Comparison of ENCODE assay signal across 27 cellular contexts in genomic region chr3:183954875-183955274, GRCh38.
A peak's percentile ranks its signal among the peaks of the same experiment; 100 is the strongest.
DNase-seq lines count a peak whose midpoint lies in the region; ATAC-seq, FAIRE-seq and TF ChIP-seq lines count a peak whose summit lies in the region.
"Had no signal": no experiment of that assay in that cellular context is flagged by ENCODE, and none has a peak within 500 bp of the region (broad histone marks: within the 10 kb centered on the region; RNA-seq: fewer than 3 reads in every experiment).

No MANE protein-coding gene starts in this region.

- no peaks in the 10 kb centered on the region; the same call in 2 of the 3 replicates for H3K9me3 Mint-ChIP-seq in GM23338
- H3K9me3 Mint-ChIP-seq in natural killer cell treated with Interleukin-12 subunit alpha and Interleukin-12 subunit beta and Interleukin-15 and Interleukin-18, amount 100 ng/mL, for 72 hours: no peaks in the 10 kb centered on the region
- H3K9me3 Mint-ChIP-seq: CD4-positive, CD25-positive, alpha-beta regulatory T cell had no signal

- H3K79me2 ChIP-seq in GM23338 (replicated peaks; ENCODE audit: insufficient read depth) (no peaks in the 10 kb centered on the region), H1 (ENCODE audit: control insufficient read depth in 1 of 2, insufficient read depth in 2 of 2, low read length in 2 of 2) (no peaks in the 10 kb centered on the region)

- H3K4me3 ChIP-seq in GM23338 (no peak overlapping the region), HUES6 (ENCODE audit: low read depth, low read length) (no peak overlapping the region; the same call in 1 of the 2 replicates), H1 (ENCODE audit: extremely low read depth in 1 of 4, insufficient read depth in 2 of 4, low read depth in 3 of 4, low read length in 4 of 4) (peak overlapping the region in 1 of 4 experiments; percentile 18; a peak in 1 of 8 replicates), iPS-20b (ENCODE audit: low read length) (peak overlapping the region; percentile 33; the same call in 1 of the 2 replicates), esophagus muscularis mucosa (no peak overlapping the region)
- H3K4me3 ChIP-seq: BLaER1 had no signal

- TF ChIP-seq EP300 in H1 (IDR thresholded peaks at IDR 0.05; ENCODE audit: borderline replicate concordance in 1 of 2, low read depth in 2 of 2, low read length in 2 of 2) (peak in 1 of 2 experiments; percentile 13; a peak in 1 of 3 replicates), esophagus muscularis mucosa (IDR thresholded peaks at IDR 0.05) (no peak)

- peaks cover 11% of the 10 kb centered on the region for H3K4me1 ChIP-seq in GM23338 (ENCODE audit: insufficient read depth)
- peaks cover 17% of the 10 kb centered on the region for H3K4me1 ChIP-seq in HUES6 (ENCODE audit: control insufficient read depth, insufficient read depth, low read length)
- peaks cover 0 to 14% (median 8%) of the 10 kb centered on the region in 4 experiments; a peak in 4 of 7 replicates for H3K4me1 ChIP-seq in H1 (replicated peaks in 1 of 4; ENCODE audit: control insufficient read depth in 3 of 4, insufficient read depth in 4 of 4, low read length in 3 of 4)
- H3K4me1 ChIP-seq in iPS-20b (ENCODE audit: insufficient read depth, low read length): peaks cover 18% of the 10 kb centered on the region
- H3K4me1 ChIP-seq in esophagus muscularis mucosa: no peaks in the 10 kb centered on the region

- H3K4ac ChIP-seq in H1 (replicated peaks; ENCODE audit: insufficient read length, low read depth, low read length): no peak overlapping the region

- peaks cover 25% of the 10 kb centered on the region for H3K4me1 Mint-ChIP-seq in GM23338
- no peaks in the 10 kb centered on the region for H3K4me1 Mint-ChIP-seq in natural killer cell treated with Interleukin-12 subunit alpha and Interleukin-12 subunit beta and Interleukin-15 and Interleukin-18, amount 100 ng/mL, for 72 hours (ENCODE audit: low read depth in 2 of 2)
- H3K4me1 Mint-ChIP-seq: CD4-positive, CD25-positive, alpha-beta regulatory T cell had no signal

- H2AFZ ChIP-seq in GM23338 (no peak overlapping the region), H1 (ENCODE audit: low read length) (no peak overlapping the region)

- H2BK5ac ChIP-seq in H1 (ENCODE audit: low read depth, low read length): no peak overlapping the region

- peaks cover 30% of the 10 kb centered on the region for H3K36me3 Mint-ChIP-seq in GM23338 (ENCODE audit: low read depth)
- H3K36me3 Mint-ChIP-seq in natural killer cell treated with Interleukin-12 subunit alpha and Interleukin-12 subunit beta and Interleukin-15 and Interleukin-18, amount 100 ng/mL, for 72 hours: peaks cover 6% of the 10 kb centered on the region

- H2BK15ac ChIP-seq in H1 (ENCODE audit: low read length): no peak overlapping the region

- no peak overlapping the region for H4K5ac ChIP-seq in H1 (ENCODE audit: insufficient read length, low read depth, low read length)

- H3K27me3 ChIP-seq in GM23338 (ENCODE audit: insufficient read depth): no peaks in the 10 kb centered on the region
- no peaks in the 10 kb centered on the region for H3K27me3 ChIP-seq in HUES6 (ENCODE audit: control insufficient read depth, insufficient read depth, low read length)
- H3K27me3 ChIP-seq in H1 (replicated peaks in 1 of 4; ENCODE audit: control insufficient read depth in 3 of 4, extremely low read depth in 1 of 4, insufficient read depth in 3 of 4, low read length in 3 of 4): no peaks in the 10 kb centered on the region
- H3K27me3 ChIP-seq in iPS-20b (ENCODE audit: insufficient read depth, low read length): no peaks in the 10 kb centered on the region
- H3K27me3 ChIP-seq in esophagus muscularis mucosa: no peaks in the 10 kb centered on the region
- H3K27me3 ChIP-seq: BLaER1 had no signal

- POLR2A ChIA-PET in H1 (lab: Charles Lee; ENCODE audit: partially characterized antibody): interaction anchor here (1.6 to 1.8 kb wide), 2 partner anchors 8 to 20 kb away, joined by 4 to 6 read pairs; no protein-coding TSS in a partner anchor

- 0 out of 2 replicates have a peak overlapping the region, but pooled peaks have one; percentile 51 for H3K18ac ChIP-seq in H1 (ENCODE audit: extremely low read depth, low read length)

- no peaks in the 10 kb centered on the region for H3K79me1 ChIP-seq in H1 (ENCODE audit: low read depth, low read length)

- no peak for FAIRE-seq in H1 (lab: Jason Lieb, UNC)
- FAIRE-seq: GM19239, HepG2 had no signal

- H3K9ac ChIP-seq in HUES6 (ENCODE audit: low read length) (peak overlapping the region; percentile 15), H1 (replicated peaks in 1 of 4; ENCODE audit: extremely low read depth in 1 of 4, low read depth in 3 of 4, low read length in 3 of 4) (no peak overlapping the region), iPS-20b (ENCODE audit: low read depth, low read length) (no peak overlapping the region)
- H3K9ac ChIP-seq: BLaER1, SK-N-SH had no signal

- TF ChIP-seq RAD21 in H1 (IDR thresholded peaks at IDR 0.05 in 1 of 2, conservative IDR thresholded peaks at IDR 0.05 in 1 of 2; ENCODE audit: low read depth in 2 of 2, low read length in 2 of 2): no peak

- TF ChIP-seq POLR2A in H1 (IDR thresholded peaks at IDR 0.05; ENCODE audit: control extremely low read depth in 1 of 2, low read depth in 2 of 2, low read length in 2 of 2) (no peak), esophagus muscularis mucosa (IDR thresholded peaks at IDR 0.05; ENCODE audit: low read depth) (no peak)

- intact Hi-C loops in esophagus muscularis mucosa (cut with DNase I): no loop called here

- H2BK20ac ChIP-seq in H1 (ENCODE audit: low read length): no peak overlapping the region

- H4K20me1 ChIP-seq in GM23338 (replicated peaks; ENCODE audit: insufficient read depth) (no peaks in the 10 kb centered on the region; the same call in 1 of the 2 replicates), H1 (replicated peaks in 1 of 2; ENCODE audit: control insufficient read depth in 1 of 2, insufficient read depth in 2 of 2, low read length in 2 of 2) (peaks cover 0 to 2% of the 10 kb centered on the region in 2 experiments)
- H4K20me1 ChIP-seq: BLaER1 had no signal

- no peak overlapping the region for H4K91ac ChIP-seq in H1 (replicated peaks; ENCODE audit: insufficient read length, low read length)

- H3K4me3 Mint-ChIP-seq in GM23338: 0 out of 3 replicates have a peak overlapping the region, but pooled peaks have one; percentile 1
- H3K4me3 Mint-ChIP-seq in natural killer cell treated with Interleukin-12 subunit alpha and Interleukin-12 subunit beta and Interleukin-15 and Interleukin-18, amount 100 ng/mL, for 72 hours: no peak overlapping the region
- H3K4me3 Mint-ChIP-seq: CD4-positive, CD25-positive, alpha-beta regulatory T cell had no signal

- no peak overlapping the region for H3K56ac ChIP-seq in H1 (replicated peaks; ENCODE audit: insufficient read length, low read depth, low read length)

- no peak overlapping the region for H3K14ac ChIP-seq in H1 (ENCODE audit: insufficient read length)

- peaks cover 27% of the 10 kb centered on the region for H3F3A ChIP-seq in GM23338 (replicated peaks; ENCODE audit: low read depth)

- no peaks in the 10 kb centered on the region for H3K9me2 ChIP-seq in GM23338 (ENCODE audit: insufficient read depth)
- H3K9me2 ChIP-seq: SK-N-SH had no signal

- CTCF ChIA-PET in H1 (lab: Charles Lee; ENCODE audit: partially characterized antibody): interaction anchor here (1.2 to 1.9 kb wide), 3 partner anchors 18 to 59 kb away, joined by 3 to 6 read pairs (median 3); no protein-coding TSS in a partner anchor

- ATAC-seq in GM23338 (peak; percentile 95), GM19452 (IDR thresholded peaks at IDR 0.05; ENCODE audit: unreplicated experiment) (no peak)
- ATAC-seq in natural killer cell treated with Interleukin-12 subunit alpha and Interleukin-12 subunit beta and Interleukin-15 and Interleukin-18, amount 100 ng/mL, for 72 hours: no peak
- ATAC-seq: HepG2, Panc1 had no signal

- H3K9me3 ChIP-seq in HUES6 (ENCODE audit: control insufficient read depth, insufficient read depth, low read depth, low read length) (no peaks in the 10 kb centered on the region), H1 (ENCODE audit: insufficient read depth in 2 of 2, low read depth in 1 of 2, low read length in 1 of 2) (no peaks in the 10 kb centered on the region), iPS-20b (ENCODE audit: insufficient read depth, low read depth, low read length) (no peaks in the 10 kb centered on the region), esophagus muscularis mucosa (no peaks in the 10 kb centered on the region)
- H3K9me3 ChIP-seq: BLaER1, SK-N-SH had no signal

- H3K36me3 ChIP-seq in GM23338 (ENCODE audit: insufficient read depth) (peaks cover 7% of the 10 kb centered on the region; the same call in 1 of the 2 replicates), HUES6 (ENCODE audit: control insufficient read depth, insufficient read depth, low read length) (peaks cover 48% of the 10 kb centered on the region), H1 (ENCODE audit: control insufficient read depth in 2 of 4, insufficient read depth in 4 of 4, low read length in 3 of 4) (peaks cover 0 to 26% (median 16%) of the 10 kb centered on the region in 4 experiments; a peak in 6 of 8 replicates), iPS-20b (ENCODE audit: insufficient read depth, low read depth, low read length) (peaks cover 47% of the 10 kb centered on the region), esophagus muscularis mucosa (peaks cover 45 to 95% (median 72%) of the 10 kb centered on the region in 4 donors)

- DNase-seq in GM23338 (ENCODE audit: low spot score) (peak; percentile 59), H1 (ENCODE audit: low read depth in 1 of 2, low spot score in 2 of 2) (peak in 1 of 2 experiments; percentile 23), esophagus muscularis mucosa (ENCODE audit: extremely low spot score) (no peak), NCI-H345 (lab: John Stamatoyannopoulos, UW) (no peak)
- DNase-seq in natural killer cell treated with Interleukin-12 subunit alpha and Interleukin-12 subunit beta and Interleukin-15 and Interleukin-18, amount 100 ng/mL, for 72 hours (ENCODE audit: low spot score): no peak
- DNase-seq: CD4-positive, CD25-positive, alpha-beta regulatory T cell; DMS153; DND-41; HCEC 1CT; Karpas-422; NCI-H1092 treated with DMSO at 0.1 percent for 48 hours; NCI-H1436; NCI-H187 treated with DMSO at 0.1 percent for 48 hours; NCI-H2171 treated with DMSO at 0.1 percent for 48 hours; NCI-H446; NCI-H526; NCI-H82; NK-92 treated with Interleukin-12 subunit alpha and Interleukin-12 subunit beta, amount 100 ng/mL, for 24 hours; SK-N-SH; SW 1271 had no signal

- H2AK5ac ChIP-seq in H1 (ENCODE audit: low read depth, low read length): no peak overlapping the region

- TF ChIP-seq CTCF in GM23338 (conservative IDR thresholded peaks at IDR 0.05; ENCODE audit: low read depth in 2 of 2): no peak
- TF ChIP-seq CTCF in H1 (IDR thresholded peaks at IDR 0.05; ENCODE audit: control extremely low read depth in 1 of 3, insufficient read depth in 1 of 3, low read depth in 1 of 3, low read length in 3 of 3): no peak
- TF ChIP-seq CTCF in esophagus muscularis mucosa (IDR thresholded peaks at IDR 0.05): no peak

- H4K8ac ChIP-seq in H1 (ENCODE audit: extremely low read depth, insufficient read depth, low read length): no peak overlapping the region

- H3K27ac Mint-ChIP-seq in GM23338: peak overlapping the region; percentile 78
- H3K27ac Mint-ChIP-seq in natural killer cell treated with Interleukin-12 subunit alpha and Interleukin-12 subunit beta and Interleukin-15 and Interleukin-18, amount 100 ng/mL, for 72 hours: no peak overlapping the region
- H3K27ac Mint-ChIP-seq: CD4-positive, CD25-positive, alpha-beta regulatory T cell had no signal

- WGBS in H1 (ENCODE audit: extremely low coverage in 1 of 2, insufficient coverage in 1 of 2, insufficient read length in 1 of 2, insufficient replicate concordance in 2 of 2, low coverage in 1 of 2, low lambda C conversion rate in 2 of 2, missing lambda C conversion rate in 1 of 2), 2 experiments: 28% methylated on average over 4 of the region's 4 CpGs; no CpG with 5 or more reads in 1 of the 2 experiments
- WGBS in esophagus muscularis mucosa: 78% methylated on average over 4 of the region's 4 CpGs

- no peak overlapping the region; the same call in 1 of the 2 replicates for H2BK12ac ChIP-seq in H1 (ENCODE audit: low read depth, low read length)

- H3K27ac ChIP-seq in GM23338 (ENCODE audit: low read depth) (0 out of 2 replicates have a peak overlapping the region, but pooled peaks have one; percentile 40), HUES6 (ENCODE audit: low read depth, low read length) (peak overlapping the region; percentile 51; the same call in 1 of the 2 replicates), H1 (ENCODE audit: low read depth, low read length) (0 out of 2 replicates have a peak overlapping the region, but pooled peaks have one; percentile 7), iPS-20b (ENCODE audit: low read length) (no peak overlapping the region), esophagus muscularis mucosa (replicated peaks in 1 of 4) (no peak overlapping the region)
- H3K27ac ChIP-seq: BLaER1 had no signal

- no peaks in the 10 kb centered on the region for H3K23me2 ChIP-seq in H1 (ENCODE audit: low read depth, low read length)

- H3K27me3 Mint-ChIP-seq in GM23338 (ENCODE audit: insufficient read depth, low read depth, poor library complexity): peaks cover 6% of the 10 kb centered on the region
- H3K27me3 Mint-ChIP-seq in natural killer cell treated with Interleukin-12 subunit alpha and Interleukin-12 subunit beta and Interleukin-15 and Interleukin-18, amount 100 ng/mL, for 72 hours: no peaks in the 10 kb centered on the region
- H3K27me3 Mint-ChIP-seq: CD4-positive, CD25-positive, alpha-beta regulatory T cell had no signal

- H2BK120ac ChIP-seq in H1 (replicated peaks; ENCODE audit: low read depth, low read length): no peak overlapping the region

- H3K4me2 ChIP-seq in GM23338 (peak overlapping the region; percentile 41; the same call in 1 of the 2 replicates), H1 (ENCODE audit: insufficient read depth in 1 of 2, low read depth in 2 of 2, low read length in 2 of 2) (peak overlapping the region; percentile 3 to 21; a peak in 1 of 4 replicates)
- H3K4me2 ChIP-seq: BLaER1, SK-N-SH had no signal

- H3K23ac ChIP-seq in H1 (ENCODE audit: insufficient read length): no peak overlapping the region

Comparison
In these comparisons a context has a peak if more than half of its experiments do, and no peak if none do; other contexts are left out.
1. H3K27ac ChIP-seq: peak in GM23338 (single experiment), HUES6 (single experiment) and H1 (single experiment); none in iPS-20b (single experiment) and esophagus muscularis mucosa (0 of 4).